1 cellular context compared by ENCODE assay signal in the genomic region with DNA sequence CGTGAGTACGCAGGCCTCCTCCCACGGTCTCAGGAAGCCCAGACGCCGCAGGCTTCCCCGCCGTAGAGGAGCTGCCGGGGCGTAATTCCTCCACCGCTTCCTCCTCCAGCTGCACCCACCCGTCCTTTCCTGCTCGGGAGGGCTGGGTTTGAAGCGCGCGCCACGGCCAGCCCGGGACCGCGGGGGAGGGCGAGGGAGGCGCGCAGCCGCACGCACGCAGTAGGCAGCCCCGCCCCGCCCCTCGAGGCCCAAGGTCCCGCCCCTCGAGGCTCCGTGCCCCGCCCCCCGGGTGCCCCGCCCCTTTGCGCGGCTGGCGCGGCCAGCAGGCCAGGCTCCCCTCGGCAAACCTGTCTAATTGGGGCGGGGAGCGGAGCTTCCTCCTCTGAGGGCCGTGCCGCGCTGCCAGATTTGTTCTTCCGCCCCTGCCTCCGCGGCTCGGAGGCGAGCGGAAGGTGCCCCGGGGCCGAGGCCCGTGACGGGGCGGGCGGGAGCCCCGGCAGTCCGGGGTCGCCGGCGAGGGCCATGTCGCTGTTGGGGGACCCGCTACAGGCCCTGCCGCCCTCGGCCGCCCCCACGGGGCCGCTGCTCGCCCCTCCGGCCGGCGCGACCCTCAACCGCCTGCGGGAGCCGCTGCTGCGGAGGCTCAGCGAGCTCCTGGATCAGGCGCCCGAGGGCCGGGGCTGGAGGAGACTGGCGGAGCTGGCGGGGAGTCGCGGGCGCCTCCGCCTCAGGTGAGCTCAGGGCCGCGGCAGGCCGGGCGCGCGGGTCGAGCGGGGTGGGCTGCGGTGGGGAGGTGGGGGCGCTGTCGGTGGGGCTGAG.
TF ChIP-seq lines count a peak whose summit lies in the region.

A gene with protein sequence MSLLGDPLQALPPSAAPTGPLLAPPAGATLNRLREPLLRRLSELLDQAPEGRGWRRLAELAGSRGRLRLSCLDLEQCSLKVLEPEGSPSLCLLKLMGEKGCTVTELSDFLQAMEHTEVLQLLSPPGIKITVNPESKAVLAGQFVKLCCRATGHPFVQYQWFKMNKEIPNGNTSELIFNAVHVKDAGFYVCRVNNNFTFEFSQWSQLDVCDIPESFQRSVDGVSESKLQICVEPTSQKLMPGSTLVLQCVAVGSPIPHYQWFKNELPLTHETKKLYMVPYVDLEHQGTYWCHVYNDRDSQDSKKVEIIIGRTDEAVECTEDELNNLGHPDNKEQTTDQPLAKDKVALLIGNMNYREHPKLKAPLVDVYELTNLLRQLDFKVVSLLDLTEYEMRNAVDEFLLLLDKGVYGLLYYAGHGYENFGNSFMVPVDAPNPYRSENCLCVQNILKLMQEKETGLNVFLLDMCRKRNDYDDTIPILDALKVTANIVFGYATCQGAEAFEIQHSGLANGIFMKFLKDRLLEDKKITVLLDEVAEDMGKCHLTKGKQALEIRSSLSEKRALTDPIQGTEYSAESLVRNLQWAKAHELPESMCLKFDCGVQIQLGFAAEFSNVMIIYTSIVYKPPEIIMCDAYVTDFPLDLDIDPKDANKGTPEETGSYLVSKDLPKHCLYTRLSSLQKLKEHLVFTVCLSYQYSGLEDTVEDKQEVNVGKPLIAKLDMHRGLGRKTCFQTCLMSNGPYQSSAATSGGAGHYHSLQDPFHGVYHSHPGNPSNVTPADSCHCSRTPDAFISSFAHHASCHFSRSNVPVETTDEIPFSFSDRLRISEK (plus strand): TSS at position 344 of the 819 bp plus-strand sequence. CDS start 179 bp downstream, at position 523.

TF ChIP-seq in HepG2, 621 proteins besides CTCF, POLR2A, EP300 and RAD21 (continued from another document and continues in another):
- TF ChIP-seq, protein P1, sequence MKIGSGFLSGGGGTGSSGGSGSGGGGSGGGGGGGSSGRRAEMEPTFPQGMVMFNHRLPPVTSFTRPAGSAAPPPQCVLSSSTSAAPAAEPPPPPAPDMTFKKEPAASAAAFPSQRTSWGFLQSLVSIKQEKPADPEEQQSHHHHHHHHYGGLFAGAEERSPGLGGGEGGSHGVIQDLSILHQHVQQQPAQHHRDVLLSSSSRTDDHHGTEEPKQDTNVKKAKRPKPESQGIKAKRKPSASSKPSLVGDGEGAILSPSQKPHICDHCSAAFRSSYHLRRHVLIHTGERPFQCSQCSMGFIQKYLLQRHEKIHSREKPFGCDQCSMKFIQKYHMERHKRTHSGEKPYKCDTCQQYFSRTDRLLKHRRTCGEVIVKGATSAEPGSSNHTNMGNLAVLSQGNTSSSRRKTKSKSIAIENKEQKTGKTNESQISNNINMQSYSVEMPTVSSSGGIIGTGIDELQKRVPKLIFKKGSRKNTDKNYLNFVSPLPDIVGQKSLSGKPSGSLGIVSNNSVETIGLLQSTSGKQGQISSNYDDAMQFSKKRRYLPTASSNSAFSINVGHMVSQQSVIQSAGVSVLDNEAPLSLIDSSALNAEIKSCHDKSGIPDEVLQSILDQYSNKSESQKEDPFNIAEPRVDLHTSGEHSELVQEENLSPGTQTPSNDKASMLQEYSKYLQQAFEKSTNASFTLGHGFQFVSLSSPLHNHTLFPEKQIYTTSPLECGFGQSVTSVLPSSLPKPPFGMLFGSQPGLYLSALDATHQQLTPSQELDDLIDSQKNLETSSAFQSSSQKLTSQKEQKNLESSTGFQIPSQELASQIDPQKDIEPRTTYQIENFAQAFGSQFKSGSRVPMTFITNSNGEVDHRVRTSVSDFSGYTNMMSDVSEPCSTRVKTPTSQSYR (CRISPR knock-in tag; IDR thresholded peaks at IDR 0.05; ENCODE audit: borderline replicate concordance), result peak; percentile 34; the same call in 1 of the 2 replicates
- TF ChIP-seq, protein P2, sequence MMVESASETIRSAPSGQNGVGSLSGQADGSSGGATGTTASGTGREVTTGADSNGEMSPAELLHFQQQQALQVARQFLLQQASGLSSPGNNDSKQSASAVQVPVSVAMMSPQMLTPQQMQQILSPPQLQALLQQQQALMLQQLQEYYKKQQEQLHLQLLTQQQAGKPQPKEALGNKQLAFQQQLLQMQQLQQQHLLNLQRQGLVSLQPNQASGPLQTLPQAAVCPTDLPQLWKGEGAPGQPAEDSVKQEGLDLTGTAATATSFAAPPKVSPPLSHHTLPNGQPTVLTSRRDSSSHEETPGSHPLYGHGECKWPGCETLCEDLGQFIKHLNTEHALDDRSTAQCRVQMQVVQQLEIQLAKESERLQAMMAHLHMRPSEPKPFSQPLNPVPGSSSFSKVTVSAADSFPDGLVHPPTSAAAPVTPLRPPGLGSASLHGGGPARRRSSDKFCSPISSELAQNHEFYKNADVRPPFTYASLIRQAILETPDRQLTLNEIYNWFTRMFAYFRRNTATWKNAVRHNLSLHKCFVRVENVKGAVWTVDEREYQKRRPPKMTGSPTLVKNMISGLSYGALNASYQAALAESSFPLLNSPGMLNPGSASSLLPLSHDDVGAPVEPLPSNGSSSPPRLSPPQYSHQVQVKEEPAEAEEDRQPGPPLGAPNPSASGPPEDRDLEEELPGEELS (CRISPR knock-in tag; IDR thresholded peaks at IDR 0.05), result peak; percentile 23; the same call in 1 of the 2 replicates
- no peak for TF ChIP-seq ETV6 (CRISPR knock-in tag; conservative IDR thresholded peaks at IDR 0.05)
- TF ChIP-seq, protein P3, sequence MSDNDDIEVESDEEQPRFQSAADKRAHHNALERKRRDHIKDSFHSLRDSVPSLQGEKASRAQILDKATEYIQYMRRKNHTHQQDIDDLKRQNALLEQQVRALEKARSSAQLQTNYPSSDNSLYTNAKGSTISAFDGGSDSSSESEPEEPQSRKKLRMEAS (IDR thresholded peaks at IDR 0.05), result peak; percentile 43; the same call in 1 of the 2 replicates
- TF ChIP-seq, protein P4, sequence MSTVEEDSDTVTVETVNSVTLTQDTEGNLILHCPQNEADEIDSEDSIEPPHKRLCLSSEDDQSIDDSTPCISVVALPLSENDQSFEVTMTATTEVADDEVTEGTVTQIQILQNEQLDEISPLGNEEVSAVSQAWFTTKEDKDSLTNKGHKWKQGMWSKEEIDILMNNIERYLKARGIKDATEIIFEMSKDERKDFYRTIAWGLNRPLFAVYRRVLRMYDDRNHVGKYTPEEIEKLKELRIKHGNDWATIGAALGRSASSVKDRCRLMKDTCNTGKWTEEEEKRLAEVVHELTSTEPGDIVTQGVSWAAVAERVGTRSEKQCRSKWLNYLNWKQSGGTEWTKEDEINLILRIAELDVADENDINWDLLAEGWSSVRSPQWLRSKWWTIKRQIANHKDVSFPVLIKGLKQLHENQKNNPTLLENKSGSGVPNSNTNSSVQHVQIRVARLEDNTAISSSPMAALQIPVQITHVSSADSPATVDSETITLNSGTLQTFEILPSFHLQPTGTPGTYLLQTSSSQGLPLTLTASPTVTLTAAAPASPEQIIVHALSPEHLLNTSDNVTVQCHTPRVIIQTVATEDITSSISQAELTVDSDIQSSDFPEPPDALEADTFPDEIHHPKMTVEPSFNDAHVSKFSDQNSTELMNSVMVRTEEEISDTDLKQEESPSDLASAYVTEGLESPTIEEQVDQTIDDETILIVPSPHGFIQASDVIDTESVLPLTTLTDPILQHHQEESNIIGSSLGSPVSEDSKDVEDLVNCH (CRISPR knock-in tag; IDR thresholded peaks at IDR 0.05), result no peak
- peak; percentile 22 for TF ChIP-seq ZNF768 (CRISPR knock-in tag; IDR thresholded peaks at IDR 0.05)
- TF ChIP-seq NFYC (CRISPR knock-in tag; IDR thresholded peaks at IDR 0.05), result no peak
- TF ChIP-seq, protein P5, sequence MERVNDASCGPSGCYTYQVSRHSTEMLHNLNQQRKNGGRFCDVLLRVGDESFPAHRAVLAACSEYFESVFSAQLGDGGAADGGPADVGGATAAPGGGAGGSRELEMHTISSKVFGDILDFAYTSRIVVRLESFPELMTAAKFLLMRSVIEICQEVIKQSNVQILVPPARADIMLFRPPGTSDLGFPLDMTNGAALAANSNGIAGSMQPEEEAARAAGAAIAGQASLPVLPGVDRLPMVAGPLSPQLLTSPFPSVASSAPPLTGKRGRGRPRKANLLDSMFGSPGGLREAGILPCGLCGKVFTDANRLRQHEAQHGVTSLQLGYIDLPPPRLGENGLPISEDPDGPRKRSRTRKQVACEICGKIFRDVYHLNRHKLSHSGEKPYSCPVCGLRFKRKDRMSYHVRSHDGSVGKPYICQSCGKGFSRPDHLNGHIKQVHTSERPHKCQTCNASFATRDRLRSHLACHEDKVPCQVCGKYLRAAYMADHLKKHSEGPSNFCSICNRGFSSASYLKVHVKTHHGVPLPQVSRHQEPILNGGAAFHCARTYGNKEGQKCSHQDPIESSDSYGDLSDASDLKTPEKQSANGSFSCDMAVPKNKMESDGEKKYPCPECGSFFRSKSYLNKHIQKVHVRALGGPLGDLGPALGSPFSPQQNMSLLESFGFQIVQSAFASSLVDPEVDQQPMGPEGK (CRISPR knock-in tag; IDR thresholded peaks at IDR 0.05), result peak; percentile 70
- TF ChIP-seq AGO2 (optimal IDR thresholded peaks at IDR 0.05; ENCODE audit: low read depth, low read length), result peak; percentile 78
- peak; percentile 62; the same call in 1 of the 2 replicates for TF ChIP-seq TGIF2 (CRISPR knock-in tag; IDR thresholded peaks at IDR 0.05)
- TF ChIP-seq, protein P6, sequence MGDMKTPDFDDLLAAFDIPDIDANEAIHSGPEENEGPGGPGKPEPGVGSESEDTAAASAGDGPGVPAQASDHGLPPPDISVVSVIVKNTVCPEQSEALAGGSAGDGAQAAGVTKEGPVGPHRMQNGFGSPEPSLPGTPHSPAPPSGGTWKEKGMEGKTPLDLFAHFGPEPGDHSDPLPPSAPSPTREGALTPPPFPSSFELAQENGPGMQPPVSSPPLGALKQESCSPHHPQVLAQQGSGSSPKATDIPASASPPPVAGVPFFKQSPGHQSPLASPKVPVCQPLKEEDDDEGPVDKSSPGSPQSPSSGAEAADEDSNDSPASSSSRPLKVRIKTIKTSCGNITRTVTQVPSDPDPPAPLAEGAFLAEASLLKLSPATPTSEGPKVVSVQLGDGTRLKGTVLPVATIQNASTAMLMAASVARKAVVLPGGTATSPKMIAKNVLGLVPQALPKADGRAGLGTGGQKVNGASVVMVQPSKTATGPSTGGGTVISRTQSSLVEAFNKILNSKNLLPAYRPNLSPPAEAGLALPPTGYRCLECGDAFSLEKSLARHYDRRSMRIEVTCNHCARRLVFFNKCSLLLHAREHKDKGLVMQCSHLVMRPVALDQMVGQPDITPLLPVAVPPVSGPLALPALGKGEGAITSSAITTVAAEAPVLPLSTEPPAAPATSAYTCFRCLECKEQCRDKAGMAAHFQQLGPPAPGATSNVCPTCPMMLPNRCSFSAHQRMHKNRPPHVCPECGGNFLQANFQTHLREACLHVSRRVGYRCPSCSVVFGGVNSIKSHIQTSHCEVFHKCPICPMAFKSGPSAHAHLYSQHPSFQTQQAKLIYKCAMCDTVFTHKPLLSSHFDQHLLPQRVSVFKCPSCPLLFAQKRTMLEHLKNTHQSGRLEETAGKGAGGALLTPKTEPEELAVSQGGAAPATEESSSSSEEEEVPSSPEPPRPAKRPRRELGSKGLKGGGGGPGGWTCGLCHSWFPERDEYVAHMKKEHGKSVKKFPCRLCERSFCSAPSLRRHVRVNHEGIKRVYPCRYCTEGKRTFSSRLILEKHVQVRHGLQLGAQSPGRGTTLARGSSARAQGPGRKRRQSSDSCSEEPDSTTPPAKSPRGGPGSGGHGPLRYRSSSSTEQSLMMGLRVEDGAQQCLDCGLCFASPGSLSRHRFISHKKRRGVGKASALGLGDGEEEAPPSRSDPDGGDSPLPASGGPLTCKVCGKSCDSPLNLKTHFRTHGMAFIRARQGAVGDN (CRISPR knock-in tag; IDR thresholded peaks at IDR 0.05), result peak; percentile 82
- TF ChIP-seq HNRNPLL (IDR thresholded peaks at IDR 0.05; ENCODE audit: low read depth, low read length, poor library complexity, severe bottlenecking), result peak; percentile 50
- TF ChIP-seq ZNF124 (CRISPR knock-in tag; IDR thresholded peaks at IDR 0.05), result peak; percentile 30; the same call in 1 of the 2 replicates
- peak; percentile 32 for TF ChIP-seq ASH2L (IDR thresholded peaks at IDR 0.05; ENCODE audit: insufficient read length, low read depth, low read length)
- TF ChIP-seq, protein P7, sequence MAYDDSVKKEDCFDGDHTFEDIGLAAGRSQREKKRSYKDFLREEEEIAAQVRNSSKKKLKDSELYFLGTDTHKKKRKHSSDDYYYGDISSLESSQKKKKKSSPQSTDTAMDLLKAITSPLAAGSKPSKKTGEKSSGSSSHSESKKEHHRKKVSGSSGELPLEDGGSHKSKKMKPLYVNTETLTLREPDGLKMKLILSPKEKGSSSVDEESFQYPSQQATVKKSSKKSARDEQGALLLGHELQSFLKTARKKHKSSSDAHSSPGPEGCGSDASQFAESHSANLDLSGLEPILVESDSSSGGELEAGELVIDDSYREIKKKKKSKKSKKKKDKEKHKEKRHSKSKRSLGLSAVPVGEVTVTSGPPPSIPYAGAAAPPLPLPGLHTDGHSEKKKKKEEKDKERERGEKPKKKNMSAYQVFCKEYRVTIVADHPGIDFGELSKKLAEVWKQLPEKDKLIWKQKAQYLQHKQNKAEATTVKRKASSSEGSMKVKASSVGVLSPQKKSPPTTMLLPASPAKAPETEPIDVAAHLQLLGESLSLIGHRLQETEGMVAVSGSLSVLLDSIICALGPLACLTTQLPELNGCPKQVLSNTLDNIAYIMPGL (CRISPR knock-in tag; IDR thresholded peaks at IDR 0.05; ENCODE audit: borderline replicate concordance in 1 of 2, low read depth in 1 of 2), result peak in 1 of 2 experiments; percentile 64; a peak in 2 of 4 replicates
- TF ChIP-seq, protein P8, sequence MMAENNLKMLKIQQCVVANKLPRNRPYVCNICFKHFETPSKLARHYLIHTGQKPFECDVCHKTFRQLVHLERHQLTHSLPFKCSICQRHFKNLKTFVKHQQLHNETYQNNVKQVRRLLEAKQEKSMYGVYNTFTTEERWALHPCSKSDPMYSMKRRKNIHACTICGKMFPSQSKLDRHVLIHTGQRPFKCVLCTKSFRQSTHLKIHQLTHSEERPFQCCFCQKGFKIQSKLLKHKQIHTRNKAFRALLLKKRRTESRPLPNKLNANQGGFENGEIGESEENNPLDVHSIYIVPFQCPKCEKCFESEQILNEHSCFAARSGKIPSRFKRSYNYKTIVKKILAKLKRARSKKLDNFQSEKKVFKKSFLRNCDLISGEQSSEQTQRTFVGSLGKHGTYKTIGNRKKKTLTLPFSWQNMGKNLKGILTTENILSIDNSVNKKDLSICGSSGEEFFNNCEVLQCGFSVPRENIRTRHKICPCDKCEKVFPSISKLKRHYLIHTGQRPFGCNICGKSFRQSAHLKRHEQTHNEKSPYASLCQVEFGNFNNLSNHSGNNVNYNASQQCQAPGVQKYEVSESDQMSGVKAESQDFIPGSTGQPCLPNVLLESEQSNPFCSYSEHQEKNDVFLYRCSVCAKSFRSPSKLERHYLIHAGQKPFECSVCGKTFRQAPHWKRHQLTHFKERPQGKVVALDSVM (CRISPR knock-in tag; IDR thresholded peaks at IDR 0.05), result 0 out of 2 replicates have a peak, but pooled peaks have one; percentile 42
- TF ChIP-seq ZMYM4 (CRISPR knock-in tag; IDR thresholded peaks at IDR 0.05), result peak; percentile 9
- TF ChIP-seq SALL1 (CRISPR knock-in tag; IDR thresholded peaks at IDR 0.05), result peak; percentile 77
- no peak for TF ChIP-seq ZSCAN29 (CRISPR knock-in tag; conservative IDR thresholded peaks at IDR 0.05)
- TF ChIP-seq, protein P9, sequence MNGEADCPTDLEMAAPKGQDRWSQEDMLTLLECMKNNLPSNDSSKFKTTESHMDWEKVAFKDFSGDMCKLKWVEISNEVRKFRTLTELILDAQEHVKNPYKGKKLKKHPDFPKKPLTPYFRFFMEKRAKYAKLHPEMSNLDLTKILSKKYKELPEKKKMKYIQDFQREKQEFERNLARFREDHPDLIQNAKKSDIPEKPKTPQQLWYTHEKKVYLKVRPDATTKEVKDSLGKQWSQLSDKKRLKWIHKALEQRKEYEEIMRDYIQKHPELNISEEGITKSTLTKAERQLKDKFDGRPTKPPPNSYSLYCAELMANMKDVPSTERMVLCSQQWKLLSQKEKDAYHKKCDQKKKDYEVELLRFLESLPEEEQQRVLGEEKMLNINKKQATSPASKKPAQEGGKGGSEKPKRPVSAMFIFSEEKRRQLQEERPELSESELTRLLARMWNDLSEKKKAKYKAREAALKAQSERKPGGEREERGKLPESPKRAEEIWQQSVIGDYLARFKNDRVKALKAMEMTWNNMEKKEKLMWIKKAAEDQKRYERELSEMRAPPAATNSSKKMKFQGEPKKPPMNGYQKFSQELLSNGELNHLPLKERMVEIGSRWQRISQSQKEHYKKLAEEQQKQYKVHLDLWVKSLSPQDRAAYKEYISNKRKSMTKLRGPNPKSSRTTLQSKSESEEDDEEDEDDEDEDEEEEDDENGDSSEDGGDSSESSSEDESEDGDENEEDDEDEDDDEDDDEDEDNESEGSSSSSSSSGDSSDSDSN (CRISPR knock-in tag; IDR thresholded peaks at IDR 0.05), result peak; percentile 97
